1 cellular context compared by ENCODE assay signal in genomic region chr19:47891923-47892666, GRCh38.
TF ChIP-seq lines count a peak whose summit lies in the region.

No MANE protein-coding gene starts in this region.

TF ChIP-seq in K562, 482 proteins besides CTCF, POLR2A, EP300 and RAD21 (continued from another document and continues in another):
- TF ChIP-seq CBX3 (IDR thresholded peaks at IDR 0.05; ENCODE audit: borderline replicate concordance in 1 of 2, low read length in 2 of 2) (peak in 1 of 2 experiments; percentile 56; a peak in 2 of 3 replicates), FOXO4 (CRISPR knock-in tag; IDR thresholded peaks at IDR 0.05) (no peak), ADNP (tag; IDR thresholded peaks at IDR 0.05) (no peak), ATF7 (IDR thresholded peaks at IDR 0.05) (peak; percentile 90), BDP1 (IDR thresholded peaks at IDR 0.05; ENCODE audit: insufficient read depth, insufficient read length) (no peak), ZFPM2 (CRISPR knock-in tag; IDR thresholded peaks at IDR 0.05) (no peak), HNRNPL (IDR thresholded peaks at IDR 0.05; ENCODE audit: low read depth, low read length) (no peak), ZNF354B (CRISPR knock-in tag; IDR thresholded peaks at IDR 0.05) (no peak), FOXJ2 (tag; IDR thresholded peaks at IDR 0.05) (peak; percentile 93), ZNF830 (CRISPR knock-in tag; IDR thresholded peaks at IDR 0.05) (no peak), ZKSCAN1 (IDR thresholded peaks at IDR 0.05; ENCODE audit: low read depth, low read length) (0 out of 2 replicates have a peak, but pooled peaks have one; percentile 41), THRAP3 (IDR thresholded peaks at IDR 0.05; ENCODE audit: borderline replicate concordance) (no peak), CCNT2 (IDR thresholded peaks at IDR 0.05; ENCODE audit: borderline replicate concordance, extremely low read depth, insufficient read length, low read depth, low read length) (peak; percentile 99), NR2C1 (IDR thresholded peaks at IDR 0.05) (peak; percentile 80), NR2C1 (tag; IDR thresholded peaks at IDR 0.05) (peak; percentile 90), CREB5 (CRISPR knock-in tag; IDR thresholded peaks at IDR 0.05) (no peak), POLR2AphosphoS2 (IDR thresholded peaks at IDR 0.05; ENCODE audit: low read length) (no peak), SIRT6 (IDR thresholded peaks at IDR 0.05; ENCODE audit: low read depth, low read length) (no peak), MAZ (CRISPR knock-in tag; conservative IDR thresholded peaks at IDR 0.05 in 1 of 2, IDR thresholded peaks at IDR 0.05 in 1 of 2) (no peak; a peak in 1 of 4 replicates), NR2C2 (CRISPR knock-in tag; IDR thresholded peaks at IDR 0.05) (no peak), NR2C2 (tag; IDR thresholded peaks at IDR 0.05) (peak; percentile 88), KAT8 (IDR thresholded peaks at IDR 0.05; ENCODE audit: low read depth) (no peak), IRF2 (CRISPR knock-in tag; IDR thresholded peaks at IDR 0.05) (no peak), ZSCAN32 (CRISPR knock-in tag; IDR thresholded peaks at IDR 0.05) (no peak), TFE3 (CRISPR knock-in tag; IDR thresholded peaks at IDR 0.05) (no peak), HMG20A (CRISPR knock-in tag; conservative IDR thresholded peaks at IDR 0.05) (no peak), HOXB6 (CRISPR knock-in tag; IDR thresholded peaks at IDR 0.05; ENCODE audit: borderline replicate concordance) (no peak), ETS2 (tag; IDR thresholded peaks at IDR 0.05; ENCODE audit: borderline replicate concordance, poor library complexity, severe bottlenecking) (no peak), ZBTB8A (IDR thresholded peaks at IDR 0.05; ENCODE audit: partially characterized antibody) (no peak), DDX20 (tag; IDR thresholded peaks at IDR 0.05; ENCODE audit: low read depth) (no peak), ZNF324 (CRISPR knock-in tag; IDR thresholded peaks at IDR 0.05) (no peak), CGGBP1 (CRISPR knock-in tag; IDR thresholded peaks at IDR 0.05) (peak; percentile 83; the same call in 1 of the 2 replicates), MEIS2 (IDR thresholded peaks at IDR 0.05; ENCODE audit: partially characterized antibody) (peak; percentile 69), TCFL5 (CRISPR knock-in tag; conservative IDR thresholded peaks at IDR 0.05) (no peak; the same call in 1 of the 2 replicates), POLR2B (IDR thresholded peaks at IDR 0.05; ENCODE audit: low read depth, partially characterized antibody) (peak; percentile 88), SMARCB1 (IDR thresholded peaks at IDR 0.05; ENCODE audit: insufficient read length, low read depth) (no peak), ZNF695 (CRISPR knock-in tag; IDR thresholded peaks at IDR 0.05) (no peak), EWSR1 (IDR thresholded peaks at IDR 0.05; ENCODE audit: borderline replicate concordance, low read depth, partially characterized antibody) (no peak), XRCC3 (IDR thresholded peaks at IDR 0.05) (no peak), DIDO1 (tag; IDR thresholded peaks at IDR 0.05; ENCODE audit: low read depth) (peak; percentile 46; the same call in 1 of the 2 replicates), CREM (IDR thresholded peaks at IDR 0.05; ENCODE audit: low read depth) (peak; percentile 81), ZBTB1 (CRISPR knock-in tag; IDR thresholded peaks at IDR 0.05; ENCODE audit: borderline replicate concordance, low read depth) (no peak), DEAF1 (CRISPR knock-in tag; IDR thresholded peaks at IDR 0.05) (no peak), ZZZ3 (IDR thresholded peaks at IDR 0.05) (no peak), TRIM25 (IDR thresholded peaks at IDR 0.05; ENCODE audit: borderline replicate concordance) (no peak), ZNF197 (CRISPR knock-in tag; IDR thresholded peaks at IDR 0.05; ENCODE audit: low read depth) (peak; percentile 97), CTBP1 (IDR thresholded peaks at IDR 0.05; ENCODE audit: borderline replicate concordance) (no peak; the same call in 1 of the 2 replicates), ZSCAN29 (IDR thresholded peaks at IDR 0.05) (no peak), PCBP2 (IDR thresholded peaks at IDR 0.05; ENCODE audit: low read depth, low read length, poor library complexity, severe bottlenecking) (no peak), ZNF239 (CRISPR knock-in tag; IDR thresholded peaks at IDR 0.05) (peak; percentile 60; the same call in 1 of the 2 replicates), ZNF134 (CRISPR knock-in tag; conservative IDR thresholded peaks at IDR 0.05) (no peak)
- TF ChIP-seq, protein P1, sequence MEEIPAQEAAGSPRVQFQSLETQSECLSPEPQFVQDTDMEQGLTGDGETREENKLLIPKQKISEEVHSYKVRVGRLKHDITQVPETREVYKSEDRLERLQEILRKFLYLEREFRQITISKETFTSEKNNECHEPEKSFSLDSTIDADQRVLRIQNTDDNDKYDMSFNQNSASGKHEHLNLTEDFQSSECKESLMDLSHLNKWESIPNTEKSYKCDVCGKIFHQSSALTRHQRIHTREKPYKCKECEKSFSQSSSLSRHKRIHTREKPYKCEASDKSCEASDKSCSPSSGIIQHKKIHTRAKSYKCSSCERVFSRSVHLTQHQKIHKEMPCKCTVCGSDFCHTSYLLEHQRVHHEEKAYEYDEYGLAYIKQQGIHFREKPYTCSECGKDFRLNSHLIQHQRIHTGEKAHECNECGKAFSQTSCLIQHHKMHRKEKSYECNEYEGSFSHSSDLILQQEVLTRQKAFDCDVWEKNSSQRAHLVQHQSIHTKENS (CRISPR knock-in tag; IDR thresholded peaks at IDR 0.05) = no peak
- TF ChIP-seq, protein P2, sequence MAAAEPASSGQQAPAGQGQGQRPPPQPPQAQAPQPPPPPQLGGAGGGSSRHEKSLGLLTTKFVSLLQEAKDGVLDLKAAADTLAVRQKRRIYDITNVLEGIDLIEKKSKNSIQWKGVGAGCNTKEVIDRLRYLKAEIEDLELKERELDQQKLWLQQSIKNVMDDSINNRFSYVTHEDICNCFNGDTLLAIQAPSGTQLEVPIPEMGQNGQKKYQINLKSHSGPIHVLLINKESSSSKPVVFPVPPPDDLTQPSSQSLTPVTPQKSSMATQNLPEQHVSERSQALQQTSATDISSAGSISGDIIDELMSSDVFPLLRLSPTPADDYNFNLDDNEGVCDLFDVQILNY (CRISPR knock-in tag; IDR thresholded peaks at IDR 0.05) = no peak
- TF ChIP-seq, protein P3, sequence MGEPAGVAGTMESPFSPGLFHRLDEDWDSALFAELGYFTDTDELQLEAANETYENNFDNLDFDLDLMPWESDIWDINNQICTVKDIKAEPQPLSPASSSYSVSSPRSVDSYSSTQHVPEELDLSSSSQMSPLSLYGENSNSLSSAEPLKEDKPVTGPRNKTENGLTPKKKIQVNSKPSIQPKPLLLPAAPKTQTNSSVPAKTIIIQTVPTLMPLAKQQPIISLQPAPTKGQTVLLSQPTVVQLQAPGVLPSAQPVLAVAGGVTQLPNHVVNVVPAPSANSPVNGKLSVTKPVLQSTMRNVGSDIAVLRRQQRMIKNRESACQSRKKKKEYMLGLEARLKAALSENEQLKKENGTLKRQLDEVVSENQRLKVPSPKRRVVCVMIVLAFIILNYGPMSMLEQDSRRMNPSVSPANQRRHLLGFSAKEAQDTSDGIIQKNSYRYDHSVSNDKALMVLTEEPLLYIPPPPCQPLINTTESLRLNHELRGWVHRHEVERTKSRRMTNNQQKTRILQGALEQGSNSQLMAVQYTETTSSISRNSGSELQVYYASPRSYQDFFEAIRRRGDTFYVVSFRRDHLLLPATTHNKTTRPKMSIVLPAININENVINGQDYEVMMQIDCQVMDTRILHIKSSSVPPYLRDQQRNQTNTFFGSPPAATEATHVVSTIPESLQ (CRISPR knock-in tag; IDR thresholded peaks at IDR 0.05) = no peak
- TF ChIP-seq, protein P4, sequence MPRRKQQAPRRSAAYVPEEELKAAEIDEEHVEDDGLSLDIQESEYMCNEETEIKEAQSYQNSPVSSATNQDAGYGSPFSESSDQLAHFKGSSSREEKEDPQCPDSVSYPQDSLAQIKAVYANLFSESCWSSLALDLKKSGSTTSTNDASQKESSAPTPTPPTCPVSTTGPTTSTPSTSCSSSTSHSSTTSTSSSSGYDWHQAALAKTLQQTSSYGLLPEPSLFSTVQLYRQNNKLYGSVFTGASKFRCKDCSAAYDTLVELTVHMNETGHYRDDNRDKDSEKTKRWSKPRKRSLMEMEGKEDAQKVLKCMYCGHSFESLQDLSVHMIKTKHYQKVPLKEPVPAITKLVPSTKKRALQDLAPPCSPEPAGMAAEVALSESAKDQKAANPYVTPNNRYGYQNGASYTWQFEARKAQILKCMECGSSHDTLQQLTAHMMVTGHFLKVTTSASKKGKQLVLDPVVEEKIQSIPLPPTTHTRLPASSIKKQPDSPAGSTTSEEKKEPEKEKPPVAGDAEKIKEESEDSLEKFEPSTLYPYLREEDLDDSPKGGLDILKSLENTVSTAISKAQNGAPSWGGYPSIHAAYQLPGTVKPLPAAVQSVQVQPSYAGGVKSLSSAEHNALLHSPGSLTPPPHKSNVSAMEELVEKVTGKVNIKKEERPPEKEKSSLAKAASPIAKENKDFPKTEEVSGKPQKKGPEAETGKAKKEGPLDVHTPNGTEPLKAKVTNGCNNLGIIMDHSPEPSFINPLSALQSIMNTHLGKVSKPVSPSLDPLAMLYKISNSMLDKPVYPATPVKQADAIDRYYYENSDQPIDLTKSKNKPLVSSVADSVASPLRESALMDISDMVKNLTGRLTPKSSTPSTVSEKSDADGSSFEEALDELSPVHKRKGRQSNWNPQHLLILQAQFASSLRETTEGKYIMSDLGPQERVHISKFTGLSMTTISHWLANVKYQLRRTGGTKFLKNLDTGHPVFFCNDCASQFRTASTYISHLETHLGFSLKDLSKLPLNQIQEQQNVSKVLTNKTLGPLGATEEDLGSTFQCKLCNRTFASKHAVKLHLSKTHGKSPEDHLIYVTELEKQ (CRISPR knock-in tag; IDR thresholded peaks at IDR 0.05) = no peak
